ENCODE assay signal across 18 cellular contexts in genomic region chr9:91094324-91095083, GRCh38.
"Had no signal": no experiment of that assay in that cellular context is flagged by ENCODE, and none has a peak within 500 bp of the region (broad histone marks: within the 10 kb centered on the region; RNA-seq: fewer than 3 reads in every experiment).

No MANE protein-coding gene starts in this region.

- H3K4me1 Mint-ChIP-seq: neural crest cell had no signal

- H3K4me3 Mint-ChIP-seq: neural crest cell, type B pancreatic cell had no signal

- DNase-seq: effector memory CD4-positive, alpha-beta T cell; heart left ventricle; hippocampal formation; left colon; left ventricle myocardium superior; mesenchymal stem cell; naive thymus-derived CD4-positive, alpha-beta T cell; posterior cingulate gyrus; spleen; stimulated activated CD4-positive, alpha-beta T cell treated with anti-CD3 and anti-CD28 coated beads, Interleukin-15, amount 100 ng/mL, for 24 hours; stimulated activated CD4-positive, alpha-beta T cell treated with anti-CD3 and anti-CD28 coated beads, Interleukin-1b, Interleukin-23, amount 100 ng/mL, for 48 hours; stimulated activated CD4-positive, alpha-beta T cell treated with anti-CD3 and anti-CD28 coated beads, Interleukin-4, amount 100 ng/mL, for 24 hours; stimulated activated naive CD4-positive, alpha-beta T cell; thyroid gland had no signal

- ATAC-seq: esophagus mucosa; heart left ventricle; left colon; left ventricle myocardium superior; naive thymus-derived CD4-positive, alpha-beta T cell; sciatic nerve had no signal

- H3K27me3 Mint-ChIP-seq: type B pancreatic cell had no signal

- H3K27ac Mint-ChIP-seq: type B pancreatic cell had no signal
